Comparison of ENCODE assay signal across 10 cellular contexts in genomic region chr14:91376547-91377477, GRCh38. TPM values are rescaled to one million over a fixed set of nuclear protein-coding genes. Genes with fewer than 3 reads are reported as not detected.
DNase-seq lines count a peak whose midpoint lies in the region; ATAC-seq, FAIRE-seq and TF ChIP-seq lines count a peak whose summit lies in the region.
"Had no signal": no experiment of that assay in that cellular context is flagged by ENCODE, and none has a peak within 500 bp of the region (broad histone marks: within the 10 kb centered on the region; RNA-seq: fewer than 3 reads in every experiment).

No MANE protein-coding gene starts in this region.

- DNase-seq in GM12864 (ENCODE audit: low read depth) (no peak), RWPE1 (ENCODE audit: low spot score) (no peak), foreskin keratinocyte (no peak), urothelium cell line (ENCODE audit: low spot score) (no peak)
- DNase-seq: IMR-90 had no signal

- ATAC-seq in foreskin keratinocyte, result peak; percentile 33
- no peak for ATAC-seq in GM21423 (IDR thresholded peaks at IDR 0.05; ENCODE audit: unreplicated experiment)
- no peak for ATAC-seq in GM18907 (IDR thresholded peaks at IDR 0.05; ENCODE audit: unreplicated experiment)
- no peak for ATAC-seq in HG02588 (IDR thresholded peaks at IDR 0.05; ENCODE audit: unreplicated experiment)

- no peak for FAIRE-seq in urothelium cell line (lab: Jason Lieb, UNC)

- H3K4me1 ChIP-seq in foreskin keratinocyte, result peaks cover 3% of the 10 kb centered on the region

- peak overlapping the region; percentile 76; the same call in 1 of the 2 replicates for H3K27ac ChIP-seq in C4-2B
- H3K27ac ChIP-seq in RWPE1, result peak overlapping the region; percentile 55
- no peak overlapping the region for H3K27ac ChIP-seq in foreskin keratinocyte
- H3K27ac ChIP-seq: VCaP had no signal

- POLR2A ChIA-PET in RWPE1 (lab: Yijun Ruan, JAX; ENCODE audit: low non-redundant PET), result no interaction called here

- CTCF ChIA-PET in RWPE1 (lab: Yijun Ruan, JAX), result interaction anchor here (0.6 to 0.7 kb wide), 2 partner anchors 367 to 1831 kb away, joined by 3 read pairs; no protein-coding TSS in a partner anchor

- TF ChIP-seq CTCF in C4-2B (conservative IDR thresholded peaks at IDR 0.05), result no peak
- TF ChIP-seq CTCF in GM12864 (IDR thresholded peaks at IDR 0.05; ENCODE audit: low read depth, low read length, missing control alignments), result no peak
- no peak for TF ChIP-seq CTCF in RWPE1 (conservative IDR thresholded peaks at IDR 0.05; ENCODE audit: low read depth)
- no peak for TF ChIP-seq CTCF in foreskin keratinocyte (conservative IDR thresholded peaks at IDR 0.05)

- H3K27me3 ChIP-seq in foreskin keratinocyte, result no peaks in the 10 kb centered on the region

- H3K4me3 ChIP-seq in GM12864 (ENCODE audit: low read depth, low read length), result peak overlapping the region; percentile 48

RNA-seq across cellular contexts. Expression of gene CCDC88C, which starts 40.8 kb away (rescaled TPM):
- total RNA-seq in foreskin keratinocyte, result 5.0 and 7.4 TPM in 2 replicates
- polyA plus RNA-seq in foreskin keratinocyte, result 2.4 and 3.7 TPM in 2 replicates
